ENCODE assay signal across 21 cellular contexts in genomic region chr5:858726-859125, GRCh38.
"Had no signal": no experiment of that assay in that cellular context is flagged by ENCODE, and none has a peak within 500 bp of the region (broad histone marks: within the 10 kb centered on the region; RNA-seq: fewer than 3 reads in every experiment).

No MANE protein-coding gene starts in this region.

- H3K36me3 Mint-ChIP-seq: activated naive CD4-positive, alpha-beta T cell treated with anti-CD3 and anti-CD28 coated beads, Interleukin-2, amount 50 U/mL, for 24 hours; naive B cell had no signal

- H3K4me1 ChIP-seq: spleen, upper lobe of right lung had no signal

- H3K4me3 ChIP-seq: mucosa of descending colon, spleen, thoracic aorta, upper lobe of right lung had no signal

- H3K9me3 ChIP-seq: mucosa of descending colon, neutrophil, spleen, thoracic aorta, upper lobe of right lung had no signal

- H3K27me3 ChIP-seq: neutrophil, spleen, upper lobe of right lung had no signal

- H3K9me3 Mint-ChIP-seq: activated naive CD4-positive, alpha-beta T cell treated with anti-CD3 and anti-CD28 coated beads, Interleukin-2, amount 50 U/mL, for 24 hours; activated T-cell treated with anti-CD3 and anti-CD28 coated beads, Interleukin-2, amount 50 U/mL, for 72 hours; naive B cell; stimulated activated naive B cell treated with anti-CD40 and anti-IgM and Interleukin-4, amounts not matched to agents 10 μg/mL and 1 μg/mL and 100 μg/mL, for 72 hours had no signal

- H3K27ac ChIP-seq: epithelial cell of prostate, neutrophil, parathyroid adenoma, spleen, thoracic aorta, upper lobe of right lung had no signal

- H3K27me3 Mint-ChIP-seq: activated naive CD4-positive, alpha-beta T cell treated with anti-CD3 and anti-CD28 coated beads, Interleukin-2, amount 50 U/mL, for 24 hours; naive B cell; stimulated activated naive B cell treated with anti-CD40 and anti-IgM and Interleukin-4, amounts not matched to agents 10 μg/mL and 1 μg/mL and 100 μg/mL, for 72 hours had no signal

- H3K27ac Mint-ChIP-seq: activated naive CD4-positive, alpha-beta T cell treated with anti-CD3 and anti-CD28 coated beads, Interleukin-2, amount 50 U/mL, for 24 hours; activated T-cell treated with anti-CD3 and anti-CD28 coated beads, Interleukin-2, amount 50 U/mL, for 72 hours; stimulated activated naive B cell treated with anti-CD40 and anti-IgM and Interleukin-4, amounts not matched to agents 10 μg/mL and 1 μg/mL and 100 μg/mL, for 72 hours had no signal

- ATAC-seq: activated CD4-positive, CD25-positive, alpha-beta regulatory T cell treated with anti-CD3 and anti-CD28 coated beads, Interleukin-2, amount 50 U/mL, for 24 hours; activated T-cell treated with anti-CD3 and anti-CD28 coated beads, Interleukin-2, amount 50 U/mL, for 72 hours; mucosa of descending colon; stimulated activated naive B cell treated with anti-CD40 and anti-IgM and Interleukin-4, amounts not matched to agents 10 μg/mL and 1 μg/mL and 100 μg/mL, for 72 hours; upper lobe of right lung had no signal

- H3K4me3 Mint-ChIP-seq: activated naive CD4-positive, alpha-beta T cell treated with anti-CD3 and anti-CD28 coated beads, Interleukin-2, amount 50 U/mL, for 24 hours; activated T-cell treated with anti-CD3 and anti-CD28 coated beads, Interleukin-2, amount 50 U/mL, for 72 hours; stimulated activated naive B cell treated with anti-CD40 and anti-IgM and Interleukin-4, amounts not matched to agents 10 μg/mL and 1 μg/mL and 100 μg/mL, for 72 hours had no signal

- DNase-seq: activated CD4-positive, alpha-beta T cell treated with anti-CD3 and anti-CD28 coated beads, Interleukin-2, amount 50 U/mL, for 1 hour; activated gamma-delta T cell; activated T-cell treated with anti-CD3 and anti-CD28 coated beads, Interleukin-2, amount 50 U/mL, for 72 hours; dermis blood vessel endothelial cell; effector memory CD4-positive, alpha-beta T cell; foreskin fibroblast; mesenchymal stem cell; naive B cell; spleen; stimulated activated CD4-positive, alpha-beta T cell treated with anti-CD3 and anti-CD28 coated beads, Interleukin-4, amount 100 ng/mL, for 4 hours; stimulated activated naive B cell treated with anti-CD40 and anti-IgM and Interleukin-4, amounts not matched to agents 10 μg/mL and 1 μg/mL and 100 μg/mL, for 72 hours; T-helper 1 cell; T1000 had no signal

- H3K9ac ChIP-seq: parathyroid adenoma had no signal

- H3K4me1 Mint-ChIP-seq: activated naive CD4-positive, alpha-beta T cell treated with anti-CD3 and anti-CD28 coated beads, Interleukin-2, amount 50 U/mL, for 24 hours; stimulated activated naive B cell treated with anti-CD40 and anti-IgM and Interleukin-4, amounts not matched to agents 10 μg/mL and 1 μg/mL and 100 μg/mL, for 72 hours had no signal
